In the genomic region with DNA sequence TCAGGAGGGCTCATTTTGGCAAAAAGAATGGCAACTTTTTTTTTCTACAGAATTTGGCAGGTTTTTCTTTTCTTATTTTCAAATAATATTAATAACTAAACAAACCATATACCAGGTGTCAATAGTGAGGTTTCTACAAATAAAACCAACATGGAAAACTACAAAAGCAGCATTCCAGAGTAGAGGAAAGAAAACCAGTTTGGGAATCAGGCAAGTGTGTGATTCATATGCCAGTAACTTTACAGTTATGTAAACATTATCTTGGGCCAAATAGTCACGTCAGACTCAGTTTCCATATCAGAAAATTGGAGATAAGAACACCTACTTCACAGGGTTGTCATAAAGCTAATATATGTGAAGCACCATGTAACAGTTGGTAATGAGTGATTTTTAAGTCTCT, we compare ENCODE assay signal across 13 cellular contexts. TPM values are rescaled to one million over a fixed set of nuclear protein-coding genes. Genes with fewer than 3 reads are reported as not detected.
DNase-seq lines count a peak whose midpoint lies in the region; ATAC-seq and TF ChIP-seq lines count a peak whose summit lies in the region.
"Had no signal": no experiment of that assay in that cellular context is flagged by ENCODE, and none has a peak within 500 bp of the region (broad histone marks: within the 10 kb centered on the region; RNA-seq: fewer than 3 reads in every experiment).

No MANE protein-coding gene starts in this region.

- in situ Hi-C loops in Panc1 (cut with HindIII; ENCODE audit: low pct_unique_long_range_greater_than_20kb, low sequenced_read_pairs) = no loop called here

- H3K27ac ChIP-seq in Panc1 (ENCODE audit: low read length) = peak overlapping the region; percentile 95
- H3K27ac ChIP-seq in mesodermal cell (ENCODE audit: low read depth, low read length, severe bottlenecking) = peak overlapping the region; percentile 74
- no peak overlapping the region for H3K27ac ChIP-seq in mesendoderm (ENCODE audit: low read depth, low read length)
- H3K27ac ChIP-seq: colonic mucosa had no signal

- no peak overlapping the region for H4K8ac ChIP-seq in mesendoderm (ENCODE audit: low read depth, low read length)

- H3K4me2 ChIP-seq in mesendoderm (ENCODE audit: low read length) = no peak overlapping the region

- intact Hi-C loops in Panc1 (cut with micrococcal nuclease; ENCODE audit: unreplicated experiment) = no loop called here

- no peak overlapping the region for H4K5ac ChIP-seq in mesendoderm (ENCODE audit: low read length)

- WGBS in mesodermal cell (ENCODE audit: insufficient coverage in 2 of 2), 2 experiments = 100% methylated on average over 1 of the region's 1 CpG; no CpG with 5 or more reads in 1 of the 2 experiments
- no CpG with 5 or more reads among the region's 1 CpG for WGBS in mesendoderm (ENCODE audit: extremely low coverage, insufficient coverage, low lambda C conversion rate)

- no peaks in the 10 kb centered on the region for H3K9me3 ChIP-seq in Panc1 (ENCODE audit: control insufficient read depth, insufficient read depth, low read depth, low read length)
- H3K9me3 ChIP-seq in mesodermal cell (ENCODE audit: control insufficient read depth, low read length) = no peaks in the 10 kb centered on the region
- H3K9me3 ChIP-seq: colonic mucosa had no signal

- no peak overlapping the region for H3K18ac ChIP-seq in mesendoderm (ENCODE audit: low read length)

- H3K23ac ChIP-seq in mesendoderm (ENCODE audit: low read length) = no peak overlapping the region

- peaks cover 57% of the 10 kb centered on the region for H3K79me2 ChIP-seq in mesendoderm (ENCODE audit: control insufficient read depth, insufficient read depth, low read length)

- H3K4me1 ChIP-seq in Panc1 (ENCODE audit: control insufficient read depth, insufficient read depth, low read length) (peaks cover 69% of the 10 kb centered on the region), mesodermal cell (ENCODE audit: control insufficient read depth, insufficient read depth, low read length, poor library complexity, severe bottlenecking) (peaks cover 13% of the 10 kb centered on the region), mesendoderm (ENCODE audit: control insufficient read depth, low read depth, low read length) (peaks cover 19% of the 10 kb centered on the region)

- H3K4me3 ChIP-seq in Panc1 (ENCODE audit: low read depth in 2 of 2, low read length in 2 of 2) = peak overlapping the region in 1 of 2 experiments; percentile 4; a peak in 1 of 4 replicates
- H3K4me3 ChIP-seq in mesodermal cell (ENCODE audit: extremely low read depth, insufficient read depth, low read length, poor library complexity, severe bottlenecking) = no peak overlapping the region
- H3K4me3 ChIP-seq in mesendoderm (ENCODE audit: low read length) = no peak overlapping the region
- H3K4me3 ChIP-seq: colonic mucosa had no signal

- H3K4ac ChIP-seq in mesendoderm (ENCODE audit: low read depth, low read length) = no peak overlapping the region

- ATAC-seq in Panc1 (peak; percentile 79), GM18519 (IDR thresholded peaks at IDR 0.05; ENCODE audit: low FRiP score, unreplicated experiment) (no peak)

- no peaks in the 10 kb centered on the region for H3K36me3 ChIP-seq in Panc1 (ENCODE audit: control insufficient read depth, insufficient read depth, low read length)
- H3K36me3 ChIP-seq in mesodermal cell (ENCODE audit: control insufficient read depth, insufficient read depth, low read length) = no peaks in the 10 kb centered on the region
- H3K36me3 ChIP-seq in mesendoderm (ENCODE audit: control insufficient read depth, insufficient read depth, low read length) = no peaks in the 10 kb centered on the region
- H3K36me3 ChIP-seq: colonic mucosa had no signal

- peaks cover 21% of the 10 kb centered on the region for H3K79me1 ChIP-seq in mesendoderm (ENCODE audit: low read length)

- no peak overlapping the region for H2AK5ac ChIP-seq in mesendoderm (ENCODE audit: low read length)

- no TSS peak for BruUV-seq in Panc1 (replicated peaks; lab: Mats Ljungman, UMichigan)

- no peak overlapping the region for H2BK120ac ChIP-seq in mesendoderm (ENCODE audit: low read depth, low read length)

- H2BK5ac ChIP-seq in mesendoderm (ENCODE audit: low read length) = no peak overlapping the region

- no peak overlapping the region for H3K9ac ChIP-seq in mesendoderm (ENCODE audit: low read length)

- no peak for TF ChIP-seq CTCF in Panc1 (IDR thresholded peaks at IDR 0.05)

- POLR2A ChIA-PET in Panc1 (lab: Charles Lee) = no interaction called here

- H3K27me3 ChIP-seq in Panc1 (ENCODE audit: control insufficient read depth, insufficient read depth, low read length) = no peaks in the 10 kb centered on the region
- H3K27me3 ChIP-seq in mesendoderm (ENCODE audit: insufficient read depth, low read length, poor library complexity) = no peaks in the 10 kb centered on the region
- H3K27me3 ChIP-seq: colonic mucosa had no signal

- CTCF ChIA-PET in Panc1 (lab: Charles Lee) = no interaction called here

- no peak overlapping the region for H2BK15ac ChIP-seq in mesendoderm (replicated peaks; ENCODE audit: low read depth)

- H3K56ac ChIP-seq in mesendoderm (ENCODE audit: low read length) = no peak overlapping the region

- DNase-seq in Daoy (ENCODE audit: low read depth) = peak; percentile 17
- DNase-seq in Panc1 (ENCODE audit: low read depth, low spot score) = peak; percentile 76
- DNase-seq in dermis microvascular lymphatic vessel endothelial cell (ENCODE audit: low read depth in 2 of 2) = peak; percentile 14 to 65
- DNase-seq in mesendoderm = no peak
- DNase-seq in NCI-H2171 (lab: John Stamatoyannopoulos, UW) = no peak
- no peak for DNase-seq in T-helper 9 cell
- DNase-seq: colonic mucosa; foreskin melanocyte; NCI-H1930; NCI-H748 treated with DMSO at 0.1 percent for 48 hours; stimulated activated CD4-positive, alpha-beta T cell treated with anti-CD3 and anti-CD28 coated beads, Interleukin-2, amount 100 ng/mL, for 48 hours had no signal

RNA-seq across cellular contexts. Expression of a gene that starts 51.7 kb away (rescaled TPM):
- total RNA-seq in Daoy (2014; rRNA removed; shearing (Covaris generic)) = 63.1 and 75.2 TPM in 2 replicates
- total RNA-seq in Panc1 (2021; ENCODE audit: unreplicated experiment) (111 TPM), dermis microvascular lymphatic vessel endothelial cell (58.0 and 64.9 TPM in 2 replicates)
- 49.1 TPM for polyA plus RNA-seq in Panc1 (2012; ENCODE audit: insufficient read length)
- polyA plus RNA-seq in mesodermal cell (2013, experiment 1 of 2) = 45.6 TPM
- polyA plus RNA-seq in mesodermal cell (2013, experiment 2 of 2) = 42.0 TPM
- 19.2 TPM for polyA plus RNA-seq in mesendoderm (2013, experiment 1 of 2)
- 20.2 TPM for polyA plus RNA-seq in mesendoderm (2013, experiment 2 of 2)

Comparison
In these comparisons a context has a peak if more than half of its experiments do, and no peak if none do; other contexts are left out.
1. DNase-seq: peak in Daoy (single experiment), Panc1 (single experiment) and dermis microvascular lymphatic vessel endothelial cell (2 of 2); none in mesendoderm (single experiment), NCI-H2171 (single experiment) and T-helper 9 cell (single experiment).